Comparison of ENCODE assay signal across 8 cellular contexts in the genomic region with DNA sequence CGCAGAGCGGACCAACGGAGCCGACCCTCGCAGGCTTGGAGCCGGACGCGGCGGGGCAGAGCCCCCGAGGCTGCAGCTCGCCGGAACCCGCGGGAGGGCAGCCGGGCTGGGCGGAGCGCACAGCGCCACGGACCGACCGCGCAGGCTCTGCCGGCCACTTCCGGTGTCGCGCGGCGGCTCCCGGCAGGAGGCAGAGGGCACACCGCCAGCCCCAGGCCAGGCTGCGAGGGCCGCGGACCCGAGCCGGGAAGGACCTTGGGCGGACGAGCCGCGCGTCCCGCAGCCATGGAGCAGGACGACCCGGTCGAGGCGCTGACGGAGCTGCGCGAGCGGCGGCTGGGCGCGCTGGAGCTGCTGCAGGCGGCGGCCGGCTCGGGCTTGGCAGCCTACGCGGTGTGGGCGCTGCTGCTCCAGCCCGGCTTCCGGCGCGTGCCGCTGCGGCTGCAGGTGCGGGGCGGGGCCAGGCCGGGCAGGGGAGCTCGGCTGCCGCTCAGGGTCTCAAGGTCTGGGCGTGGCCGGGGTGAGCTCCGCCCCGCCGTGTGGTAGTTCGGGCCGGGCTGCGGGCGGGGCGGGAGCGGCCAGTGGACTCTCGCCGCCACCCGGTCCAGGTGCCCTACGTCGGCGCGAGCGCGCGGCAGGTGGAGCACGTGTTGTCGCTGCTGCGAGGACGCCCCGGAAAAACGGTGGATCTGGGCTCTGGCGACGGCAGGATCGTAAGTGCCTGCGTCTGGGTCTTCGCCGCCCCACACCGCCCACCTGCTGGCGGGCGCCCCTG. TPM values are rescaled to one million over a fixed set of nuclear protein-coding genes. Genes with fewer than 3 reads are reported as not detected.
DNase-seq lines count a peak whose midpoint lies in the region; ATAC-seq and TF ChIP-seq lines count a peak whose summit lies in the region.

A gene with protein sequence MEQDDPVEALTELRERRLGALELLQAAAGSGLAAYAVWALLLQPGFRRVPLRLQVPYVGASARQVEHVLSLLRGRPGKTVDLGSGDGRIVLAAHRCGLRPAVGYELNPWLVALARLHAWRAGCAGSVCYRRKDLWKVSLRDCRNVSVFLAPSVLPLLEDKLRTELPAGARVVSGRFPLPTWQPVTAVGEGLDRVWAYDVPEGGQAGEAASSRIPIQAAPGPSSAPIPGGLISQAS (plus strand): TSS at position 157 of the 775 bp plus-strand sequence. CDS start 129 bp downstream, at position 286.

- H3K4me3 Mint-ChIP-seq in activated T-cell treated with anti-CD3 and anti-CD28 coated beads, Interleukin-2, amount 50 U/mL, for 72 hours: peak within 1 kb of the TSS; percentile 87 to 91

- H3K9me3 Mint-ChIP-seq in activated T-cell treated with anti-CD3 and anti-CD28 coated beads, Interleukin-2, amount 50 U/mL, for 72 hours: no peaks in the 10 kb centered on the region

- H3K4me3 ChIP-seq in PC-9: peak within 1 kb of the TSS; percentile 98
- H3K4me3 ChIP-seq in esophagus squamous epithelium: peak within 1 kb of the TSS; percentile 59 to 87 (median 72)
- peak within 1 kb of the TSS; percentile 55 to 70 for H3K4me3 ChIP-seq in muscle layer of duodenum (ENCODE audit: low read depth in 1 of 2, low read length in 2 of 2)

- H3K9me3 ChIP-seq in PC-9 (ENCODE audit: insufficient read depth, low read depth): no peaks in the 10 kb centered on the region
- H3K9me3 ChIP-seq in esophagus squamous epithelium: no peaks in the 10 kb centered on the region
- no peaks in the 10 kb centered on the region for H3K9me3 ChIP-seq in muscle layer of duodenum (ENCODE audit: control insufficient read depth in 1 of 2, low read length in 2 of 2)

- no peaks in the 10 kb centered on the region for H3K9me2 ChIP-seq in PC-9 (ENCODE audit: insufficient read depth)

- peak; percentile 95 for DNase-seq in DMS 273 (lab: John Stamatoyannopoulos, UW; ENCODE audit: unreplicated experiment)
- peak; percentile 74 for DNase-seq in HT1080 (ENCODE audit: low read depth)
- peak; percentile 73 to 95 for DNase-seq in PC-9
- peak; percentile 87 for DNase-seq in activated T-cell treated with anti-CD3 and anti-CD28 coated beads, Interleukin-2, amount 50 U/mL, for 72 hours
- no peak for DNase-seq in esophagus squamous epithelium (lab: John Stamatoyannopoulos, UW)
- peak; percentile 88 for DNase-seq in stimulated activated naive CD8-positive, alpha-beta T cell treated with anti-CD3 and anti-CD28 coated beads, Interleukin-15, Interleukin-2, amounts not matched to agents 100 U/mL and 50 U/mL, for 24 hours

- peaks cover 31% of the 10 kb centered on the region for H3K4me1 ChIP-seq in PC-9 (replicated peaks; ENCODE audit: insufficient read depth)
- peaks cover 22 to 53% (median 23%) of the 10 kb centered on the region in 3 donors for H3K4me1 ChIP-seq in esophagus squamous epithelium
- peaks cover 9 to 48% of the 10 kb centered on the region in 2 donors for H3K4me1 ChIP-seq in muscle layer of duodenum (ENCODE audit: control insufficient read depth in 1 of 2, insufficient read depth in 2 of 2, low read length in 2 of 2)

- CTCF ChIA-PET in PC-9 (lab: Charles Lee): interaction anchor here (0.5 to 0.6 kb wide), 3 partner anchors 49 to 332 kb away, joined by 3 to 7 read pairs (median 7); no protein-coding TSS in a partner anchor

- WGBS in esophagus squamous epithelium, 2 donors: no CpG with 5 or more reads among the region's 106 CpGs

- POLR2A ChIA-PET in PC-9 (lab: Charles Lee; ENCODE audit: unreplicated experiment): interaction anchor here (0.6 to 1.0 kb wide), 5 partner anchors 39 to 67 kb away, joined by 3 to 9 read pairs (median 4); a partner anchor contains a TSS

- TF ChIP-seq CTCF in PC-9 (conservative IDR thresholded peaks at IDR 0.05) (no peak; the same call in 1 of the 2 replicates), esophagus squamous epithelium (IDR thresholded peaks at IDR 0.05) (peak in 4 of 6 experiments; percentile 10 to 48 (median 24))

- peak in 3 of 4 donors; percentile 42 to 71 (median 66) for TF ChIP-seq POLR2A in esophagus squamous epithelium (IDR thresholded peaks at IDR 0.05)

- H3K27me3 Mint-ChIP-seq in activated T-cell treated with anti-CD3 and anti-CD28 coated beads, Interleukin-2, amount 50 U/mL, for 72 hours (ENCODE audit: low read depth): no peaks in the 10 kb centered on the region

- peak within 1 kb of the TSS; percentile 75 for H2AFZ ChIP-seq in PC-9

- peaks cover 8% of the 10 kb centered on the region for H3K79me2 ChIP-seq in PC-9 (ENCODE audit: low read depth)

- H3K36me3 ChIP-seq in PC-9 (ENCODE audit: low read depth) (no peaks in the 10 kb centered on the region), esophagus squamous epithelium (no peaks in the 10 kb centered on the region), muscle layer of duodenum (ENCODE audit: control insufficient read depth in 1 of 2, insufficient read depth in 2 of 2, low read length in 2 of 2) (no peaks in the 10 kb centered on the region)

- ATAC-seq in GM21367 (IDR thresholded peaks at IDR 0.05; ENCODE audit: unreplicated experiment): peak; percentile 48
- peak; percentile 82 to 83 for ATAC-seq in activated T-cell treated with anti-CD3 and anti-CD28 coated beads, Interleukin-2, amount 50 U/mL, for 72 hours (replicated peaks in 1 of 2)
- peak; percentile 64 for ATAC-seq in stimulated activated naive CD8-positive, alpha-beta T cell treated with anti-CD3 and anti-CD28 coated beads, Interleukin-15, Interleukin-2, amounts not matched to agents 100 U/mL and 50 U/mL, for 24 hours

- peaks cover 40% of the 10 kb centered on the region for H3F3A ChIP-seq in PC-9 (ENCODE audit: insufficient read depth, low read depth)

- no peak within 1 kb of the TSS for H3K27ac Mint-ChIP-seq in activated T-cell treated with anti-CD3 and anti-CD28 coated beads, Interleukin-2, amount 50 U/mL, for 72 hours

- H3K27me3 ChIP-seq in PC-9 (ENCODE audit: insufficient read depth, low read depth) (no peaks in the 10 kb centered on the region), esophagus squamous epithelium (peaks cover 0 to 38% (median 3%) of the 10 kb centered on the region in 4 donors), muscle layer of duodenum (ENCODE audit: low read depth, low read length) (peaks cover 4% of the 10 kb centered on the region)

- intact Hi-C loops in PC-9 (cut with micrococcal nuclease; ENCODE audit: unreplicated experiment) (loop anchor here (2.0 kb wide), 1 partner anchor 64 kb away; no protein-coding TSS in a partner anchor), esophagus squamous epithelium (cut with DNase I) (no loop called here)

- H4K20me1 ChIP-seq in PC-9 (ENCODE audit: insufficient read depth): peaks cover 13% of the 10 kb centered on the region; the same call in 1 of the 2 replicates

- peak within 1 kb of the TSS; percentile 55 for H3K27ac ChIP-seq in PC-9
- H3K27ac ChIP-seq in esophagus squamous epithelium: peak within 1 kb of the TSS; percentile 78 to 90 (median 84)
- H3K27ac ChIP-seq in muscle layer of duodenum (ENCODE audit: low read length): peak within 1 kb of the TSS; percentile 31

- H3K36me3 Mint-ChIP-seq in activated T-cell treated with anti-CD3 and anti-CD28 coated beads, Interleukin-2, amount 50 U/mL, for 72 hours (ENCODE audit: insufficient read depth in 2 of 2): no peaks in the 10 kb centered on the region

- peaks cover 29% of the 10 kb centered on the region for H3K4me1 Mint-ChIP-seq in activated T-cell treated with anti-CD3 and anti-CD28 coated beads, Interleukin-2, amount 50 U/mL, for 72 hours (ENCODE audit: low read depth)

- H3K4me2 ChIP-seq in PC-9: peak within 1 kb of the TSS; percentile 94

- no TSS peak for BruUV-seq in PC-9 (replicated peaks; lab: Mats Ljungman, UMichigan)

RNA-seq across cellular contexts. Expression of the gene that starts here (rescaled TPM):
- 42.3 and 54.6 TPM in 2 replicates for total RNA-seq in HT1080 (2014; rRNA removed; shearing (Covaris generic))
- polyA plus RNA-seq in HT1080 (2015; cell fraction: cytosol; rRNA removed): 33.5 and 38.4 TPM in 2 replicates
- 36.5 and 40.5 TPM in 2 replicates for polyA plus RNA-seq in HT1080 (2015; cell fraction: nucleus; rRNA removed)
- total RNA-seq in PC-9 (2021): 55.0 and 102 TPM in 2 replicates
- 10 to 100 TPM; 36.4 to 36.9 TPM for total RNA-seq in activated T-cell treated with anti-CD3 and anti-CD28 coated beads, Interleukin-2, amount 50 U/mL, for 72 hours
- total RNA-seq in esophagus squamous epithelium: 10 to 100 TPM; 11.6 to 29.1 (median 24.2) TPM

Comparison
In these comparisons a context has a peak if more than half of its experiments do, and no peak if none do; other contexts are left out.
1. H3K27ac ChIP-seq: peak in every context shown above with its lines; median percentile 84 in esophagus squamous epithelium; 55 in PC-9; 31 in muscle layer of duodenum.